Comparison of ENCODE assay signal across 8 cellular contexts in the genomic region with DNA sequence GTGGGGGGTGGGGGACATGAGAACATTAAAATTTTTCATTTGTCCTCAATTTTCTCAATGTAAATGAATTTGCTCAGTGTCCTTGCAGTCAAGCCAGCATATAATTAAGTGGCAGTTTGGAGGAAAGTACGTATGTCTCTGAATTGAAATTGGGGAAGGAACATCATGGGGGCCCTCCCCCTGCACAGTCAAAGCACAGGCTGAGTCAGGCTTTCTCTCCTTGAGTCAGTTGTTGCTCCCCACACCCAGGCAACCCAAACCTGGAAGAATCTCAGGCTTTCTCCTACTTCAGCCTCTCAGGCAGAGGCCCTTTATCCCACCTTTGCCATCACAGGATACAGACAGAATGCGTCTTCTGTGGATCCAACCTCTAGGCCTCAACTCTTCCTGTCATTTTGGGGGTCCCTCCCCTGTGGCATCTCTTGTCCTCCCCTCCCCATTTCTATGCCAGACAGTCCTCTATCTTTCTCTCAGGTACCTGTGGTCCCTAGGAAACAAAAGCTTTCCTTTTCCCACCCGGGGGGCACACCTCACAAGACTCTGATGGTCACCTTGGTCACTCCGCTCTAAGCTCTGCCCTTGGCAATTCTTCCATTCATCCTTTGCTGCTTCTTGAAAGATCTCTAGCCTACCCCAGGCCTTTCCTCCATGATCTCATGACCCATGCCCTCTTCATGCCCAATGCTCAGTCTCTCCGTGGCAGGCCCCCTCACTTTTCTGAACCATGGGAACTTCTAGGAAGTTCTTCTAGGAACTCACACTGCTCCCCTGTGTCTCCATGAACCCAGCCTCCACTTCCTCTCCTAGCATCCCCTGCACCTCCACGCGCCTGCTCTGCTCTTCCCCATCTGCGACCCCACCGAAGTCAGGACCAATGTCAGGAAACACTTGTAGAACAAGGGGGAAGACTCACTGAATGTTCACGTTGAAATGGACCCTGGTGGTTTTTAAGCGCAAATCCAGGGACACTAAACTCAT. TPM values are rescaled to one million over a fixed set of nuclear protein-coding genes. Genes with fewer than 3 reads are reported as not detected.
DNase-seq lines count a peak whose midpoint lies in the region; ATAC-seq lines count a peak whose summit lies in the region.

No MANE protein-coding gene starts in this region.

- H3K9me3 Mint-ChIP-seq in activated CD4-positive, alpha-beta T cell treated with anti-CD3 and anti-CD28 coated beads, Interleukin-2, amount 10 ng/mL, durations not matched to agents 24 days and 14 days = no peaks in the 10 kb centered on the region
- no peaks in the 10 kb centered on the region for H3K9me3 Mint-ChIP-seq in activated CD4-positive, alpha-beta T cell treated with anti-CD3 and anti-CD28 coated beads, Interleukin-2, amount 10 ng/mL, durations not matched to agents 7 days and 5 days

- ATAC-seq in HG02885 (IDR thresholded peaks at IDR 0.05; ENCODE audit: poor library complexity, unreplicated experiment) = peak; percentile 71

- POLR2A ChIA-PET in activated CD4-positive, alpha-beta T cell treated with anti-CD3 and anti-CD28 coated beads, Interleukin-2, amount 10 ng/mL, durations not matched to agents 7 days and 5 days (lab: Charles Lee) = no interaction called here

- no peak for DNase-seq in activated CD4-positive, alpha-beta T cell treated with anti-CD3 and anti-CD28 coated beads, Interleukin-2, amount 10 ng/mL, durations not matched to agents 24 days and 14 days
- no peak for DNase-seq in activated CD4-positive, alpha-beta T cell treated with anti-CD3 and anti-CD28 coated beads, Interleukin-2, amount 10 ng/mL, durations not matched to agents 7 days and 5 days
- peak; percentile 12 for DNase-seq in UCSD-AML1 (lab: John Stamatoyannopoulos, UW; ENCODE audit: unreplicated experiment)
- peak; percentile 0 to 20 for DNase-seq in stimulated activated CD8-positive, alpha-beta memory T cell treated with anti-CD3 and anti-CD28 coated beads, Interleukin-2, amount 100 ng/mL, for 48 hours (ENCODE audit: low read depth in 2 of 2)
- no peak for DNase-seq in COLO668 (lab: John Stamatoyannopoulos, UW; ENCODE audit: unreplicated experiment)
- no peak for DNase-seq in mucosa of gallbladder (ENCODE audit: low spot score)
- no peak for DNase-seq in NK-92 treated with Interleukin-12 subunit alpha and Interleukin-12 subunit beta, amount 100 ng/mL, for 24 hours (lab: John Stamatoyannopoulos, UW)

- H3K4me1 Mint-ChIP-seq in activated CD4-positive, alpha-beta T cell treated with anti-CD3 and anti-CD28 coated beads, Interleukin-2, amount 10 ng/mL, durations not matched to agents 24 days and 14 days = peaks cover 19% of the 10 kb centered on the region
- H3K4me1 Mint-ChIP-seq in activated CD4-positive, alpha-beta T cell treated with anti-CD3 and anti-CD28 coated beads, Interleukin-2, amount 10 ng/mL, durations not matched to agents 7 days and 5 days = peaks cover 15% of the 10 kb centered on the region

- intact Hi-C loops in activated CD4-positive, alpha-beta T cell treated with anti-CD3 and anti-CD28 coated beads, Interleukin-2, amount 10 ng/mL, durations not matched to agents 24 days and 14 days (cut with micrococcal nuclease) = loop anchor here (1.0 kb wide), 1 partner anchor 41 kb away; a partner anchor contains a TSS

- H3K27me3 Mint-ChIP-seq in activated CD4-positive, alpha-beta T cell treated with anti-CD3 and anti-CD28 coated beads, Interleukin-2, amount 10 ng/mL, durations not matched to agents 24 days and 14 days = no peaks in the 10 kb centered on the region
- no peaks in the 10 kb centered on the region for H3K27me3 Mint-ChIP-seq in activated CD4-positive, alpha-beta T cell treated with anti-CD3 and anti-CD28 coated beads, Interleukin-2, amount 10 ng/mL, durations not matched to agents 7 days and 5 days

- CTCF ChIA-PET in activated CD4-positive, alpha-beta T cell treated with anti-CD3 and anti-CD28 coated beads, Interleukin-2, amount 10 ng/mL, durations not matched to agents 7 days and 5 days (lab: Charles Lee) = no interaction called here

- no peak overlapping the region for H3K4me3 Mint-ChIP-seq in activated CD4-positive, alpha-beta T cell treated with anti-CD3 and anti-CD28 coated beads, Interleukin-2, amount 10 ng/mL, durations not matched to agents 24 days and 14 days
- H3K4me3 Mint-ChIP-seq in activated CD4-positive, alpha-beta T cell treated with anti-CD3 and anti-CD28 coated beads, Interleukin-2, amount 10 ng/mL, durations not matched to agents 7 days and 5 days = no peak overlapping the region

- H3K27ac Mint-ChIP-seq in activated CD4-positive, alpha-beta T cell treated with anti-CD3 and anti-CD28 coated beads, Interleukin-2, amount 10 ng/mL, durations not matched to agents 24 days and 14 days = peak overlapping the region; percentile 34
- no peak overlapping the region for H3K27ac Mint-ChIP-seq in activated CD4-positive, alpha-beta T cell treated with anti-CD3 and anti-CD28 coated beads, Interleukin-2, amount 10 ng/mL, durations not matched to agents 7 days and 5 days

- H3K36me3 Mint-ChIP-seq in activated CD4-positive, alpha-beta T cell treated with anti-CD3 and anti-CD28 coated beads, Interleukin-2, amount 10 ng/mL, durations not matched to agents 24 days and 14 days (ENCODE audit: low read depth) = peaks cover 13% of the 10 kb centered on the region
- H3K36me3 Mint-ChIP-seq in activated CD4-positive, alpha-beta T cell treated with anti-CD3 and anti-CD28 coated beads, Interleukin-2, amount 10 ng/mL, durations not matched to agents 7 days and 5 days (ENCODE audit: low read depth) = peaks cover 3% of the 10 kb centered on the region

RNA-seq across cellular contexts. Expression of a gene that starts 40.4 kb away (rescaled TPM):
- total RNA-seq in activated CD4-positive, alpha-beta T cell treated with anti-CD3 and anti-CD28 coated beads, Interleukin-2, amount 10 ng/mL, durations not matched to agents 24 days and 14 days = 44.8 and 45.6 TPM in 2 replicates
- total RNA-seq in activated CD4-positive, alpha-beta T cell treated with anti-CD3 and anti-CD28 coated beads, Interleukin-2, amount 10 ng/mL, durations not matched to agents 7 days and 5 days = 10 to 100 TPM; 23.1 to 25.7 TPM
- total RNA-seq in mucosa of gallbladder = 80.3 TPM

Comparison
In these comparisons a context has a peak if more than half of its experiments do, and no peak if none do; other contexts are left out.
1. DNase-seq: peak in UCSD-AML1 (single experiment) and stimulated activated CD8-positive, alpha-beta memory T cell treated with anti-CD3 and anti-CD28 coated beads, Interleukin-2, amount 100 ng/mL, for 48 hours (2 of 2); none in activated CD4-positive, alpha-beta T cell treated with anti-CD3 and anti-CD28 coated beads, Interleukin-2, amount 10 ng/mL, durations not matched to agents 24 days and 14 days (single experiment), activated CD4-positive, alpha-beta T cell treated with anti-CD3 and anti-CD28 coated beads, Interleukin-2, amount 10 ng/mL, durations not matched to agents 7 days and 5 days (single experiment), COLO668 (single experiment), mucosa of gallbladder (single experiment) and NK-92 treated with Interleukin-12 subunit alpha and Interleukin-12 subunit beta, amount 100 ng/mL, for 24 hours (single experiment).